Comparison of ENCODE assay signal across 18 cellular contexts in the genomic region with DNA sequence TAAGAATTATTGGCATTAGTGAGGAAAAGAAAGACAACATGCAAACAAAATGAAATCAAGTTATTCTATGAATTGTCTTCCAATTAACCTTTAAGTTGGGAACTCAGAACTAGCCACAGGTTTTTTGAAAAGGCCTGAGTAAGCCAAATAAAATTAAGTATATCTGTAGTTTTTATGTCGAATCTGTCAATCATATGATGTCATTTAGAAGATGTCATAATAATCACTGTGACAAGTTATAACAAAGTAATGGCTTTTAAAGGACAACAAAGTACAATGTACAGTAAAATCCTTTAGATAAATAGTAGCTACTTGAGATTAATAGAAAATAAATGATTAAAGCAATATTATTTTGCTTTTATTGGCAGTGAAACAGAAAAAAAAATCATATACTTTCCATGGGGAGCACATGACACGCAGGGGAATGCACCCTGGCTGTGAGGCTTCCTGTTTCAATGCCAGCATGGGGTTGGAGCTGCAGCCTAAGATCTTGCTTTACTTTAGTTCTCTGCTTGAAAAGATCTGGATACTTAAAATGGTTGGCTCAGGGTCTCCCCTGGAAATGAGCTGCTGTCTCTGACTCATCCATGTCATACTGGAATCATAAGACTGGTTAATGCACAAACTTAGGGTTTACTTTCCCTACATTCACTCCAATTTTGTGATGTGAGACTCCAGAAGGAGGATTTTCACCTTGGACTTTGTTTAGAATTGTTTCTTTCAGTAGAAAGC.
DNase-seq lines count a peak whose midpoint lies in the region; ATAC-seq and TF ChIP-seq lines count a peak whose summit lies in the region.
"Had no signal": no experiment of that assay in that cellular context is flagged by ENCODE, and none has a peak within 500 bp of the region (broad histone marks: within the 10 kb centered on the region; RNA-seq: fewer than 3 reads in every experiment).

No MANE protein-coding gene starts in this region.

- H3K27me3 ChIP-seq in MG63: peaks cover 3% of the 10 kb centered on the region; the same call in 1 of the 2 replicates
- no peaks in the 10 kb centered on the region for H3K27me3 ChIP-seq in CD8-positive, alpha-beta T cell (ENCODE audit: insufficient read depth, low read length)
- H3K27me3 ChIP-seq: adrenal gland, right atrium auricular region had no signal

- H3K27ac Mint-ChIP-seq in brain: peak overlapping the region in 4 of 5 experiments; percentile 21 to 74 (median 37)
- H3K27ac Mint-ChIP-seq in CD8-positive, alpha-beta T cell: no peak overlapping the region
- H3K27ac Mint-ChIP-seq: type B pancreatic cell had no signal

- H3K36me3 ChIP-seq in MG63: no peaks in the 10 kb centered on the region
- no peaks in the 10 kb centered on the region for H3K36me3 ChIP-seq in CD8-positive, alpha-beta T cell (ENCODE audit: insufficient read depth, low read length)
- H3K36me3 ChIP-seq: adrenal gland, right atrium auricular region had no signal

- H3K4me1 Mint-ChIP-seq in brain: peaks cover 10% of the 10 kb centered on the region
- no peaks in the 10 kb centered on the region for H3K4me1 Mint-ChIP-seq in CD8-positive, alpha-beta T cell (ENCODE audit: low read depth)

- POLR2A ChIA-PET in CD8-positive, alpha-beta T cell (lab: Charles Lee): no interaction called here

- H3K4me3 ChIP-seq in MG63: no peak overlapping the region
- H3K4me3 ChIP-seq in CD8-positive, alpha-beta T cell (ENCODE audit: low read depth, low read length): no peak overlapping the region
- H3K4me3 ChIP-seq: adrenal gland, K562, right atrium auricular region had no signal

- ATAC-seq in GM18868 (IDR thresholded peaks at IDR 0.05; ENCODE audit: unreplicated experiment) (peak; percentile 56), left cardiac atrium (no peak)
- ATAC-seq in CD8-positive, alpha-beta T cell: no peak
- ATAC-seq: K562 had no signal

- no peaks in the 10 kb centered on the region for H3K4me1 ChIP-seq in CD8-positive, alpha-beta T cell (ENCODE audit: insufficient read depth, low read length)
- H3K4me1 ChIP-seq: adrenal gland, right atrium auricular region had no signal

- no peak for TF ChIP-seq CTCF in brain (conservative IDR thresholded peaks at IDR 0.05)
- TF ChIP-seq CTCF in CD8-positive, alpha-beta T cell (IDR thresholded peaks at IDR 0.05): no peak

- no peak overlapping the region for H3K4me3 Mint-ChIP-seq in brain
- H3K4me3 Mint-ChIP-seq in CD8-positive, alpha-beta T cell: no peak overlapping the region
- H3K4me3 Mint-ChIP-seq: type B pancreatic cell had no signal

- H3K9me3 ChIP-seq in MG63: no peaks in the 10 kb centered on the region
- no peaks in the 10 kb centered on the region for H3K9me3 ChIP-seq in CD8-positive, alpha-beta T cell (ENCODE audit: low read length)
- H3K9me3 ChIP-seq: adrenal gland, right atrium auricular region had no signal

- intact Hi-C loops in CD8-positive, alpha-beta T cell (cut with DNase I, micrococcal nuclease): no loop called here
- intact Hi-C loops in left cardiac atrium (cut with DNase I): no loop called here

- DNase-seq in MG63 (peak; percentile 47), iris pigment epithelial cell (ENCODE audit: low read depth) (peak; percentile 44), NCI-H2171 (lab: John Stamatoyannopoulos, UW) (no peak), KG1 (lab: John Stamatoyannopoulos, UW) (no peak), left cardiac atrium (no peak)
- no peak for DNase-seq in CD8-positive, alpha-beta T cell
- DNase-seq: activated T-cell treated with anti-CD3 and anti-CD28 coated beads, Interleukin-2, amount 50 U/mL, for 48 hours; adrenal gland; AML-193; kidney glomerular epithelial cell; NCI-H146; NCI-H524; T1000 had no signal

- no peaks in the 10 kb centered on the region for H3K27me3 Mint-ChIP-seq in brain
- H3K27me3 Mint-ChIP-seq in CD8-positive, alpha-beta T cell (ENCODE audit: low read depth): no peaks in the 10 kb centered on the region
- H3K27me3 Mint-ChIP-seq: type B pancreatic cell had no signal

- H3K9me3 Mint-ChIP-seq in brain: peaks cover 0 to 8% (median 6%) of the 10 kb centered on the region in 5 experiments
- peaks cover 14% of the 10 kb centered on the region for H3K9me3 Mint-ChIP-seq in CD8-positive, alpha-beta T cell
- H3K9me3 Mint-ChIP-seq: type B pancreatic cell had no signal

- H3K36me3 Mint-ChIP-seq in brain: peaks cover 5% of the 10 kb centered on the region
- H3K36me3 Mint-ChIP-seq in CD8-positive, alpha-beta T cell: no peaks in the 10 kb centered on the region
- H3K36me3 Mint-ChIP-seq: type B pancreatic cell had no signal

- H3K27ac ChIP-seq in CD8-positive, alpha-beta T cell (ENCODE audit: low read depth, low read length): no peak overlapping the region
- H3K27ac ChIP-seq: adrenal gland, right atrium auricular region had no signal

- CTCF ChIA-PET in CD8-positive, alpha-beta T cell (lab: Charles Lee): no interaction called here

Comparison
In these comparisons a context has a peak if more than half of its experiments do, and no peak if none do; other contexts are left out.
1. DNase-seq: peak in MG63 (single experiment) and iris pigment epithelial cell (single experiment); none in CD8-positive, alpha-beta T cell (0 of 7), NCI-H2171 (single experiment), KG1 (single experiment) and left cardiac atrium (single experiment).